Comparison of ENCODE assay signal across 1 cellular context in the genomic region with DNA sequence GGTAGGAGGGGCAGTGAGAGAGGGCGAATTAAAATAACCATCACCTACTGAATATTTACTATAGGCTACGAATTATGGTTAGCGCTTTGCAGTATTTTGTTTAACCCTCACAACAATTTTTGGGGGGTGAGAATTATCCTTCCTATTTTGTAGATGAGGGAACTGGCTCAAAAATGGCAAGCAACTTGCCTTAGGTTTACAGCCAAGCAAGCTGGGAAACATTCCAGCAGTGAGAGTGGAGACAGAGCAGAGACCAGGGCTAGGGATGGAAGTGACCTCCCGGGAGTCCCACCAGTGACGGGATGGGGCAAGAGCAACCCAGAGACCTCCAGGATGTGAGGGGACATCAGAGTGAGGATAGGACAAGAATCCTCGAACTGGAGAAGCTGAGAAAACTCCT.
TF ChIP-seq lines count a peak whose summit lies in the region.

No MANE protein-coding gene starts in this region.

TF ChIP-seq in H1, 55 proteins besides CTCF, POLR2A, EP300 and RAD21:
- TF ChIP-seq SUZ12 (IDR thresholded peaks at IDR 0.05; ENCODE audit: low read length) (no peak), SP2 (IDR thresholded peaks at IDR 0.05; ENCODE audit: low read length) (no peak), ATF2 (IDR thresholded peaks at IDR 0.05; ENCODE audit: low read length) (no peak), JUN (IDR thresholded peaks at IDR 0.05; ENCODE audit: low read depth, low read length) (no peak), SRF (IDR thresholded peaks at IDR 0.05; ENCODE audit: low read depth, low read length) (no peak), KDM4A (IDR thresholded peaks at IDR 0.05; ENCODE audit: low read depth, low read length, severe bottlenecking) (no peak), TAF7 (optimal IDR thresholded peaks at IDR 0.05; ENCODE audit: borderline replicate concordance, low read depth, low read length) (no peak), EGR1 (IDR thresholded peaks at IDR 0.05; ENCODE audit: borderline replicate concordance, low read depth, low read length) (no peak), CBX5 (IDR thresholded peaks at IDR 0.05; ENCODE audit: low read depth, low read length) (no peak), NRF1 (IDR thresholded peaks at IDR 0.05; ENCODE audit: low read depth, low read length) (no peak), SP4 (IDR thresholded peaks at IDR 0.05; ENCODE audit: low read length) (no peak), RNF2 (IDR thresholded peaks at IDR 0.05; ENCODE audit: borderline replicate concordance, low read depth, low read length, missing control alignments, poor library complexity, severe bottlenecking) (no peak), TCF12 (IDR thresholded peaks at IDR 0.05; ENCODE audit: low read depth, low read length) (no peak), RBBP5 (IDR thresholded peaks at IDR 0.05; ENCODE audit: borderline replicate concordance, low read depth, low read length) (no peak), RXRA (IDR thresholded peaks at IDR 0.05; ENCODE audit: insufficient read depth, low read depth, low read length) (no peak), CREB1 (IDR thresholded peaks at IDR 0.05) (no peak)
